ENCODE assay signal across 7 cellular contexts in genomic region chr2:231710751-231711676, GRCh38. TPM values are rescaled to one million over a fixed set of nuclear protein-coding genes. Genes with fewer than 3 reads are reported as not detected.
DNase-seq lines count a peak whose midpoint lies in the region; ATAC-seq, FAIRE-seq and TF ChIP-seq lines count a peak whose summit lies in the region.

No MANE protein-coding gene starts in this region.

- H3K4me1 ChIP-seq in OCI-LY1 (ENCODE audit: insufficient read depth, low read length, severe bottlenecking) (peaks cover 37% of the 10 kb centered on the region), testis (peaks cover 24% of the 10 kb centered on the region)

- H3K27ac ChIP-seq in OCI-LY1 (ENCODE audit: low read depth, low read length, poor library complexity, severe bottlenecking) (peak overlapping the region; percentile 68), testis (peak overlapping the region; percentile 88 to 98)

- no peak for ATAC-seq in HG02759 (IDR thresholded peaks at IDR 0.05; ENCODE audit: unreplicated experiment)

- peak overlapping the region; percentile 87 for H3K4me2 ChIP-seq in OCI-LY1 (ENCODE audit: low read length)

- TF ChIP-seq CTCF in GM12865 (IDR thresholded peaks at IDR 0.05; ENCODE audit: insufficient read depth, low read depth, low read length, missing control alignments) = no peak
- TF ChIP-seq CTCF in OCI-LY1 (IDR thresholded peaks at IDR 0.05; ENCODE audit: low read length) = no peak
- TF ChIP-seq CTCF in cardiac fibroblast (IDR thresholded peaks at IDR 0.05; ENCODE audit: low read depth, low read length) = peak; percentile 21
- no peak for TF ChIP-seq CTCF in lower leg skin (IDR thresholded peaks at IDR 0.05)
- no peak for TF ChIP-seq CTCF in testis (IDR thresholded peaks at IDR 0.05)

- WGBS in lower leg skin, 2 donors = 2 to 4% methylated on average over 33 to 45 of the region's 48 CpGs
- WGBS in testis, 2 donors = 5 to 7% methylated on average over 19 to 48 of the region's 48 CpGs

- peaks cover 35% of the 10 kb centered on the region for H3F3A ChIP-seq in OCI-LY1 (ENCODE audit: insufficient read depth, low read length)

- TF ChIP-seq POLR2A in lower leg skin (IDR thresholded peaks at IDR 0.05) (no peak), testis (IDR thresholded peaks at IDR 0.05) (no peak), H54 (IDR thresholded peaks at IDR 0.05; ENCODE audit: low read depth, low read length) (no peak)

- peak overlapping the region; percentile 85 for H3K9ac ChIP-seq in OCI-LY1 (ENCODE audit: low read length)

- H3K27me3 ChIP-seq in OCI-LY1 (ENCODE audit: insufficient read depth, low read length) (no peaks in the 10 kb centered on the region), testis (no peaks in the 10 kb centered on the region)

- DNase-seq in GM12865 (ENCODE audit: low read depth) = peak; percentile 28
- DNase-seq in cardiac fibroblast (ENCODE audit: low read depth in 2 of 2) = peak; percentile 28 to 32
- DNase-seq in lower leg skin (ENCODE audit: low spot score in 2 of 2) = peak in 1 of 2 donors; percentile 93
- peak; percentile 50 for DNase-seq in testis
- DNase-seq in H54 (ENCODE audit: insufficient read length, low spot score) = no peak

- FAIRE-seq in H54 (lab: Jason Lieb, UNC) = no peak

- H3K4me3 ChIP-seq in GM12865 (ENCODE audit: low read depth, low read length) = peak overlapping the region; percentile 72
- H3K4me3 ChIP-seq in OCI-LY1 (ENCODE audit: low read depth, low read length, poor library complexity, severe bottlenecking) = peak overlapping the region; percentile 92
- H3K4me3 ChIP-seq in cardiac fibroblast (replicated peaks in 1 of 2; ENCODE audit: low read depth in 2 of 2, low read length in 2 of 2) = peak overlapping the region; percentile 64 to 78
- H3K4me3 ChIP-seq in lower leg skin (ENCODE audit: low read depth, poor library complexity, severe bottlenecking) = peak overlapping the region; percentile 42
- H3K4me3 ChIP-seq in testis = peak overlapping the region; percentile 94 to 99

- H3K9me2 ChIP-seq in OCI-LY1 (ENCODE audit: low read depth, low read length) = no peaks in the 10 kb centered on the region

- no peaks in the 10 kb centered on the region for H4K20me1 ChIP-seq in OCI-LY1 (ENCODE audit: insufficient read depth, low read length)

- H2AFZ ChIP-seq in OCI-LY1 (ENCODE audit: low read length) = no peak overlapping the region

- H3K36me3 ChIP-seq in OCI-LY1 (ENCODE audit: insufficient read depth, low read length) = peaks cover 54% of the 10 kb centered on the region
- H3K36me3 ChIP-seq in testis (ENCODE audit: low read depth, missing control alignments) = no peaks in the 10 kb centered on the region

- H3K79me2 ChIP-seq in OCI-LY1 (ENCODE audit: insufficient read depth, low read length) = peaks cover 38% of the 10 kb centered on the region

- intact Hi-C loops in lower leg skin (cut with DNase I; ENCODE audit: low total_unique reads) = no loop called here
- intact Hi-C loops in testis (cut with DNase I; ENCODE audit: low total_unique reads) = loop anchor here (5.0 kb wide), 1 partner anchor 99 kb away; no protein-coding TSS in a partner anchor

- no peaks in the 10 kb centered on the region for H3K9me3 ChIP-seq in OCI-LY1 (ENCODE audit: low read length)
- no peaks in the 10 kb centered on the region for H3K9me3 ChIP-seq in testis

RNA-seq across cellular contexts. Expression of gene PTMA, which starts 2.7 kb away (rescaled TPM):
- total RNA-seq in lower leg skin (1,000 to 10,000 TPM in 2 of 4 donors, 100 to 1,000 TPM in 2; 811 to 1,206 (median 976) TPM), testis (100 to 1,000 TPM; 278 to 311 TPM)
- 583 TPM for polyA plus RNA-seq in testis (ENCODE audit: insufficient read depth, low read depth, low replicate concordance)

Comparison
In these comparisons a context has a peak if more than half of its experiments do, and no peak if none do; other contexts are left out.
1. H3K4me3 ChIP-seq: peak in every context shown above with its lines; median percentile 96 in testis; 92 in OCI-LY1; 72 in GM12865; 71 in cardiac fibroblast; 42 in lower leg skin.